ENCODE assay signal across 20 cellular contexts in genomic region chr7:156168434-156168833, GRCh38.
DNase-seq lines count a peak whose midpoint lies in the region; ATAC-seq and TF ChIP-seq lines count a peak whose summit lies in the region.
"Had no signal": no experiment of that assay in that cellular context is flagged by ENCODE, and none has a peak within 500 bp of the region (broad histone marks: within the 10 kb centered on the region; RNA-seq: fewer than 3 reads in every experiment).

No MANE protein-coding gene starts in this region.

- no peak overlapping the region for H2AFZ ChIP-seq in GM23248
- no peak overlapping the region for H2AFZ ChIP-seq in hepatocyte
- H2AFZ ChIP-seq: GM23338 had no signal

- 90 to 94% methylated on average over 12 to 18 of the region's 18 CpGs for WGBS in endodermal cell (ENCODE audit: insufficient coverage in 1 of 2, insufficient read length in 1 of 2), 2 experiments
- WGBS in GM23248 (ENCODE audit: low coverage in 1 of 2, low lambda C conversion rate in 2 of 2, missing lambda C conversion rate in 2 of 2), 2 experiments, result 48 to 58% methylated on average over 14 to 18 of the region's 18 CpGs
- WGBS in hepatocyte (ENCODE audit: low lambda C conversion rate, missing lambda C conversion rate), result 95% methylated on average over 18 of the region's 18 CpGs

- H3K27me3 Mint-ChIP-seq in activated CD8-positive, alpha-beta memory T cell treated with anti-CD3 and anti-CD28 coated beads, Interleukin-2, amount 10 ng/mL, durations not matched to agents 7 days and 5 days, result no peaks in the 10 kb centered on the region
- H3K27me3 Mint-ChIP-seq in endodermal cell (ENCODE audit: insufficient read depth) (peaks cover 3% of the 10 kb centered on the region), osteocyte (ENCODE audit: unreplicated experiment) (no peaks in the 10 kb centered on the region)
- H3K27me3 Mint-ChIP-seq: B cell; CD4-positive, CD25-positive, alpha-beta regulatory T cell had no signal

- H4K20me1 ChIP-seq in GM23248 (ENCODE audit: insufficient read depth), result no peaks in the 10 kb centered on the region
- no peaks in the 10 kb centered on the region for H4K20me1 ChIP-seq in hepatocyte (ENCODE audit: insufficient read depth, poor library complexity, severe bottlenecking)
- H4K20me1 ChIP-seq: BLaER1 had no signal

- H3K4me2 ChIP-seq in GM23248 (ENCODE audit: unreplicated experiment), result no peak overlapping the region
- no peak overlapping the region for H3K4me2 ChIP-seq in hepatocyte
- H3K4me2 ChIP-seq: BLaER1, GM23338 had no signal

- H3K36me3 ChIP-seq in endodermal cell (ENCODE audit: control insufficient read depth, insufficient read depth, low read length) (no peaks in the 10 kb centered on the region), GM23248 (ENCODE audit: low read depth) (no peaks in the 10 kb centered on the region), hepatocyte (replicated peaks; ENCODE audit: insufficient read depth, low read depth) (no peaks in the 10 kb centered on the region)
- H3K36me3 ChIP-seq: BLaER1 had no signal

- H3K27ac ChIP-seq in endodermal cell (ENCODE audit: low read depth, low read length), result no peak overlapping the region
- no peak overlapping the region for H3K27ac ChIP-seq in GM23248
- no peak overlapping the region for H3K27ac ChIP-seq in hepatocyte
- H3K27ac ChIP-seq: 22Rv1, BLaER1, C4-2B had no signal

- no peaks in the 10 kb centered on the region for H3K9me3 ChIP-seq in endodermal cell (ENCODE audit: control insufficient read depth, low read length)
- H3K9me3 ChIP-seq in GM23248 (ENCODE audit: low read depth), result no peaks in the 10 kb centered on the region
- no peaks in the 10 kb centered on the region for H3K9me3 ChIP-seq in hepatocyte (ENCODE audit: low read depth)
- H3K9me3 ChIP-seq: BLaER1, Caco-2 had no signal

- H3K4me3 ChIP-seq in endodermal cell (ENCODE audit: low read length), result no peak overlapping the region
- H3K4me3 ChIP-seq in GM23248, result no peak overlapping the region
- H3K4me3 ChIP-seq in hepatocyte, result no peak overlapping the region
- H3K4me3 ChIP-seq: BLaER1, GM12878, GM23338 had no signal

- no peak for ATAC-seq in activated CD8-positive, alpha-beta memory T cell treated with anti-CD3 and anti-CD28 coated beads, Interleukin-2, amount 10 ng/mL, durations not matched to agents 7 days and 5 days
- ATAC-seq: CD8-positive, alpha-beta T cell; GM12878; GM23338; HCT116 had no signal

- no peak overlapping the region for H3K27ac Mint-ChIP-seq in activated CD8-positive, alpha-beta memory T cell treated with anti-CD3 and anti-CD28 coated beads, Interleukin-2, amount 10 ng/mL, durations not matched to agents 7 days and 5 days
- H3K27ac Mint-ChIP-seq in endodermal cell (no peak overlapping the region), osteocyte (ENCODE audit: unreplicated experiment) (no peak overlapping the region)
- H3K27ac Mint-ChIP-seq: B cell; CD4-positive, CD25-positive, alpha-beta regulatory T cell; CD8-positive, alpha-beta T cell; GM23338; HFFc6 had no signal

- in situ Hi-C loops in GM23248 (cut with MboI), result no loop called here

- H3K27me3 ChIP-seq in endodermal cell (ENCODE audit: control insufficient read depth, insufficient read depth, low read length, poor library complexity, severe bottlenecking) (no peaks in the 10 kb centered on the region), GM23248 (replicated peaks; ENCODE audit: insufficient read depth) (no peaks in the 10 kb centered on the region), hepatocyte (no peaks in the 10 kb centered on the region)
- H3K27me3 ChIP-seq: BLaER1 had no signal

- H3K9me3 Mint-ChIP-seq in activated CD8-positive, alpha-beta memory T cell treated with anti-CD3 and anti-CD28 coated beads, Interleukin-2, amount 10 ng/mL, durations not matched to agents 7 days and 5 days (ENCODE audit: low read depth), result no peaks in the 10 kb centered on the region
- H3K9me3 Mint-ChIP-seq in endodermal cell (no peaks in the 10 kb centered on the region), osteocyte (ENCODE audit: unreplicated experiment) (peaks cover 3% of the 10 kb centered on the region)
- H3K9me3 Mint-ChIP-seq: CD8-positive, alpha-beta T cell; GM23338; H9 had no signal

- no peaks in the 10 kb centered on the region for H3K36me3 Mint-ChIP-seq in activated CD8-positive, alpha-beta memory T cell treated with anti-CD3 and anti-CD28 coated beads, Interleukin-2, amount 10 ng/mL, durations not matched to agents 7 days and 5 days
- no peaks in the 10 kb centered on the region for H3K36me3 Mint-ChIP-seq in endodermal cell (ENCODE audit: low read depth)
- no peaks in the 10 kb centered on the region for H3K36me3 Mint-ChIP-seq in osteocyte (ENCODE audit: unreplicated experiment)
- H3K36me3 Mint-ChIP-seq: CD4-positive, CD25-positive, alpha-beta regulatory T cell; CD8-positive, alpha-beta T cell had no signal

- H3K9ac ChIP-seq in endodermal cell (ENCODE audit: extremely low read depth, low read length, poor library complexity, severe bottlenecking) (no peak overlapping the region), GM23248 (no peak overlapping the region)
- H3K9ac ChIP-seq: BLaER1 had no signal

- no peaks in the 10 kb centered on the region for H3K9me2 ChIP-seq in GM23248 (ENCODE audit: insufficient read depth)
- no peaks in the 10 kb centered on the region for H3K9me2 ChIP-seq in hepatocyte (replicated peaks; ENCODE audit: insufficient read depth)

- H3K79me2 ChIP-seq in GM23248 (ENCODE audit: insufficient read depth) (no peaks in the 10 kb centered on the region), hepatocyte (no peaks in the 10 kb centered on the region)

- DNase-seq in activated CD8-positive, alpha-beta memory T cell treated with anti-CD3 and anti-CD28 coated beads, Interleukin-2, amount 10 ng/mL, durations not matched to agents 7 days and 5 days, result peak; percentile 16
- no peak for DNase-seq in activated CD8-positive, alpha-beta memory T cell treated with anti-CD3 and anti-CD28 coated beads for 24 hours
- DNase-seq in endodermal cell, result peak; percentile 39
- peak; percentile 75 for DNase-seq in osteocyte (ENCODE audit: extremely low spot score, unreplicated experiment)
- DNase-seq in GM23248, result no peak
- no peak for DNase-seq in hepatocyte (ENCODE audit: low spot score)
- DNase-seq: CD4-positive, CD25-positive, alpha-beta regulatory T cell; CD8-positive, alpha-beta T cell; DMS153; DND-41; H9; HFFc6 had no signal

- H3K4me3 Mint-ChIP-seq in activated CD8-positive, alpha-beta memory T cell treated with anti-CD3 and anti-CD28 coated beads, Interleukin-2, amount 10 ng/mL, durations not matched to agents 7 days and 5 days, result no peak overlapping the region
- no peak overlapping the region for H3K4me3 Mint-ChIP-seq in endodermal cell
- H3K4me3 Mint-ChIP-seq in osteocyte (ENCODE audit: unreplicated experiment), result no peak overlapping the region
- H3K4me3 Mint-ChIP-seq: B cell; CD4-positive, CD25-positive, alpha-beta regulatory T cell; CD8-positive, alpha-beta T cell; GM23338; H9; HFFc6 had no signal

- no peak for TF ChIP-seq CTCF in endodermal cell (conservative IDR thresholded peaks at IDR 0.05)
- no peak for TF ChIP-seq CTCF in osteocyte (IDR thresholded peaks at IDR 0.05)
- no peak for TF ChIP-seq CTCF in hepatocyte (IDR thresholded peaks at IDR 0.05; ENCODE audit: poor library complexity)

- H3K4me1 Mint-ChIP-seq in activated CD8-positive, alpha-beta memory T cell treated with anti-CD3 and anti-CD28 coated beads, Interleukin-2, amount 10 ng/mL, durations not matched to agents 7 days and 5 days, result no peaks in the 10 kb centered on the region
- H3K4me1 Mint-ChIP-seq in endodermal cell, result no peaks in the 10 kb centered on the region
- H3K4me1 Mint-ChIP-seq in osteocyte (ENCODE audit: unreplicated experiment), result no peaks in the 10 kb centered on the region
- H3K4me1 Mint-ChIP-seq: B cell; CD4-positive, CD25-positive, alpha-beta regulatory T cell had no signal

- no peaks in the 10 kb centered on the region for H3F3A ChIP-seq in GM23248 (ENCODE audit: insufficient read depth)

- CTCF ChIA-PET in activated CD8-positive, alpha-beta memory T cell treated with anti-CD3 and anti-CD28 coated beads, Interleukin-2, amount 10 ng/mL, durations not matched to agents 7 days and 5 days (lab: Charles Lee), result no interaction called here

- no peaks in the 10 kb centered on the region for H3K4me1 ChIP-seq in endodermal cell (ENCODE audit: control insufficient read depth, insufficient read depth, low read length)
- H3K4me1 ChIP-seq in GM23248 (ENCODE audit: insufficient read depth), result no peaks in the 10 kb centered on the region
- H3K4me1 ChIP-seq in hepatocyte (ENCODE audit: insufficient read depth), result no peaks in the 10 kb centered on the region
- H3K4me1 ChIP-seq: BLaER1, Caco-2 had no signal

Comparison
In these comparisons a context has a peak if more than half of its experiments do, and no peak if none do; other contexts are left out.
1. DNase-seq: peak in activated CD8-positive, alpha-beta memory T cell treated with anti-CD3 and anti-CD28 coated beads, Interleukin-2, amount 10 ng/mL, durations not matched to agents 7 days and 5 days (single experiment), endodermal cell (single experiment) and osteocyte (single experiment); none in activated CD8-positive, alpha-beta memory T cell treated with anti-CD3 and anti-CD28 coated beads for 24 hours (single experiment), GM23248 (single experiment) and hepatocyte (single experiment).